In genomic region chr1:26799479-26800133, GRCh38 we compare ENCODE assay signal across 9 cellular contexts. TPM values are rescaled to one million over a fixed set of nuclear protein-coding genes. Genes with fewer than 3 reads are reported as not detected.
A peak's percentile ranks its signal among the peaks of the same experiment; 100 is the strongest.
DNase-seq lines count a peak whose midpoint lies in the region; ATAC-seq, FAIRE-seq and TF ChIP-seq lines count a peak whose summit lies in the region.
"Had no signal": no experiment of that assay in that cellular context is flagged by ENCODE, and none has a peak within 500 bp of the region (broad histone marks: within the 10 kb centered on the region; RNA-seq: fewer than 3 reads in every experiment).

No MANE protein-coding gene starts in this region.

- WGBS in right lobe of liver (ENCODE audit: insufficient coverage, low coverage, low lambda C conversion rate, missing lambda C conversion rate), result 13% methylated on average over 3 of the region's 5 CpGs
- 0 to 24% methylated on average over 5 of the region's 5 CpGs for WGBS in thyroid gland, 2 donors

- H3K27me3 ChIP-seq in right lobe of liver (no peaks in the 10 kb centered on the region), thyroid gland (no peaks in the 10 kb centered on the region)
- H3K27me3 ChIP-seq: neutrophil had no signal

- H3K9me3 ChIP-seq in right lobe of liver (no peaks in the 10 kb centered on the region), thyroid gland (no peaks in the 10 kb centered on the region)
- H3K9me3 ChIP-seq: neutrophil had no signal

- H3K4me3 ChIP-seq in right lobe of liver, result no peak overlapping the region
- peak overlapping the region in 1 of 3 donors; percentile 11 for H3K4me3 ChIP-seq in thyroid gland (replicated peaks in 1 of 3)

- peak overlapping the region; percentile 65 to 72 (median 68) for H3K27ac ChIP-seq in right lobe of liver
- H3K27ac ChIP-seq in thyroid gland, result peak overlapping the region; percentile 62 to 92 (median 76)
- H3K27ac ChIP-seq: neutrophil had no signal

- TF ChIP-seq CTCF in right lobe of liver (IDR thresholded peaks at IDR 0.05) (no peak), thyroid gland (IDR thresholded peaks at IDR 0.05) (no peak)

- no peaks in the 10 kb centered on the region for H3K36me3 ChIP-seq in right lobe of liver
- peaks cover 0 to under 1% of the 10 kb centered on the region in 2 donors for H3K36me3 ChIP-seq in thyroid gland

- intact Hi-C loops in right lobe of liver (cut with DNase I), result loop anchor here in 1 of 2 donors (10.0 kb wide), 1 partner anchor 195 kb away; no protein-coding TSS in a partner anchor
- intact Hi-C loops in thyroid gland (cut with DNase I), result loop anchor here (10.0 kb wide), 1 partner anchor 65 kb away; the partner anchor contains the start of gene SFN

- DNase-seq in GM12891 (ENCODE audit: insufficient read length, low spot score) (no peak), RPMI7951 (ENCODE audit: low read depth) (peak; percentile 68), cerebellar cortex (ENCODE audit: low spot score) (peak; percentile 98), right lobe of liver (peak; percentile 80 to 94 (median 91)), thyroid gland (peak; percentile 94 to 95), HK-2 (ENCODE audit: unreplicated experiment) (no peak), NCI-H510A treated with DMSO at 0.1 percent for 48 hours (lab: John Stamatoyannopoulos, UW) (no peak)

- FAIRE-seq in GM12891 (lab: Jason Lieb, UNC), result peak; percentile 66

- ATAC-seq in right lobe of liver, result peak; percentile 85 to 94 (median 90)
- no peak for ATAC-seq in GM18909 (IDR thresholded peaks at IDR 0.05; ENCODE audit: poor library complexity, unreplicated experiment)

- TF ChIP-seq POLR2A in GM12891 (IDR thresholded peaks at IDR 0.05; ENCODE audit: low read depth, low read length) (no peak), right lobe of liver (IDR thresholded peaks at IDR 0.05) (no peak), thyroid gland (IDR thresholded peaks at IDR 0.05) (no peak)

- H3K4me1 ChIP-seq in right lobe of liver (peaks cover 0 to 43% (median 18%) of the 10 kb centered on the region in 4 donors), thyroid gland (peaks cover 21 to 54% of the 10 kb centered on the region in 2 donors)

TF ChIP-seq in GM12891, 5 proteins besides CTCF, POLR2A, EP300 and RAD21:
- TF ChIP-seq POU2F2 (IDR thresholded peaks at IDR 0.05; ENCODE audit: low read depth, low read length), result no peak
- TF ChIP-seq SPI1 (IDR thresholded peaks at IDR 0.05; ENCODE audit: low read depth, low read length), result no peak
- no peak for TF ChIP-seq POLR2AphosphoS5 (IDR thresholded peaks at IDR 0.05; ENCODE audit: low read depth, low read length)
- TF ChIP-seq PAX5 (IDR thresholded peaks at IDR 0.05; ENCODE audit: insufficient read depth, low read length, severe bottlenecking), result no peak
- no peak for TF ChIP-seq TAF1 (IDR thresholded peaks at IDR 0.05; ENCODE audit: low read depth, low read length)

RNA-seq across cellular contexts. Expression of gene PIGV, which starts 11.9 kb away (rescaled TPM):
- 11.0 TPM for polyA plus RNA-seq in GM12891 (2012; ENCODE audit: low read depth, missing spikeins)
- total RNA-seq in RPMI7951 (2014; rRNA removed; shearing (Covaris generic)), result 18.5 and 24.4 TPM in 2 replicates
- 10 to 100 TPM; 13.2 to 27.8 (median 19.2) TPM for total RNA-seq in right lobe of liver
- 10 to 100 TPM; 20.5 to 39.4 (median 27.8) TPM for total RNA-seq in thyroid gland

RNA-seq across cellular contexts. Expression of gene ZDHHC18, which starts 26.9 kb away (rescaled TPM):
- polyA plus RNA-seq in GM12891 (2012; ENCODE audit: low read depth, missing spikeins), result 24.3 TPM
- 11.1 and 20.8 TPM in 2 replicates for total RNA-seq in RPMI7951 (2014; rRNA removed; shearing (Covaris generic))
- total RNA-seq in right lobe of liver, result 10 to 100 TPM in 5 of 6 experiments, 1 to 10 TPM in 1; 9.6 to 16.9 (median 14.1) TPM
- 10 to 100 TPM; 11.4 to 33.1 (median 21.4) TPM for total RNA-seq in thyroid gland

Comparison
In these comparisons a context has a peak if more than half of its experiments do, and no peak if none do; other contexts are left out.
1. DNase-seq: peak in RPMI7951 (single experiment), cerebellar cortex (single experiment), right lobe of liver (3 of 3) and thyroid gland (2 of 2); none in GM12891 (single experiment), HK-2 (single experiment) and NCI-H510A treated with DMSO at 0.1 percent for 48 hours (single experiment).